In the genomic region with DNA sequence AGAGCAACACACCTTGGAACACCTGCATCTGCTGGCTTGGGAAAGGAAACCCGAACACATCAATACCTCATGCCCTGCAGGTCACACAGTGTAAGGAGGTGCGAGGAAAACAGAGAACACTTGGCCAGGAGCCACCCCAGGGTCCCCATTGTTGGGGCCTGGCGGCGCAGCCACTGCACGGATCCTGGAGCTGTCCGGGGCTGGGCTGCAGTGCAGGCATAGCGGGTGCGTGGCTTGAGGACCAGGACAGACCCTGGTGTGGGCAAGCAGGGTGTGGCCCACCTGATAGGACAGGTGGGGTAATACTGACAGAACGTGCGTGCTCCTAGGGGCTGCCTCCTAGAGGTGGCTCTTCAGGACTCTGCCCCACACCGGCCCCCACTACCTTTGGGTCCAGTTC, we compare ENCODE assay signal across 26 cellular contexts. TPM values are rescaled to one million over a fixed set of nuclear protein-coding genes. Genes with fewer than 3 reads are reported as not detected.
"Had no signal": no experiment of that assay in that cellular context is flagged by ENCODE, and none has a peak within 500 bp of the region (broad histone marks: within the 10 kb centered on the region; RNA-seq: fewer than 3 reads in every experiment).

No MANE protein-coding gene starts in this region.

- H3K27ac ChIP-seq: SJCRH30 had no signal

- H3K27me3 ChIP-seq: MG63, SJCRH30 had no signal

- H3K4me3 ChIP-seq: MG63, SJCRH30 had no signal

- ATAC-seq: activated CD4-positive, CD25-positive, alpha-beta regulatory T cell treated with anti-CD3 and anti-CD28 coated beads, Interleukin-2, amount 50 U/mL, for 24 hours; activated CD8-positive, alpha-beta T cell treated with anti-CD3 and anti-CD28 coated beads for 36 hours; activated T-cell treated with anti-CD3 and anti-CD28 coated beads, Interleukin-2, amount 50 U/mL, for 72 hours; PC-3 had no signal

- H3K4me1 ChIP-seq: SJCRH30 had no signal

- DNase-seq: activated CD4-positive, alpha-beta T cell treated with anti-CD3 and anti-CD28 coated beads for 4 hours; activated CD8-positive, alpha-beta memory T cell treated with anti-CD3 and anti-CD28 coated beads, Interleukin-2, amount 50 U/mL, for 4 hours; activated CD8-positive, alpha-beta T cell treated with anti-CD3 and anti-CD28 coated beads for 36 hours; activated gamma-delta T cell treated with Interleukin-2 at 50 U/mL for 16 hours; activated naive CD4-positive, alpha-beta T cell treated with anti-CD3 and anti-CD28 coated beads, Interleukin-2, amount 10 ng/mL, durations not matched to agents 7 days and 5 days; activated naive CD8-positive, alpha-beta T cell treated with anti-CD3 and anti-CD28 coated beads for 36 hours; activated T-cell treated with anti-CD3 and anti-CD28 coated beads, Interleukin-2, amount 50 U/mL, for 72 hours; anterior cingulate cortex; cerebellar nuclear complex; MG63; MV-4-11; NCI-H1092 treated with DMSO at 0.1 percent for 48 hours; NCI-H1417 treated with DMSO at 0.1 percent for 48 hours; NCI-H1694; NCI-H2029; NCI-H2107; NCI-H2171 treated with DMSO at 0.1 percent for 48 hours; NCI-H226; NCI-H526; NCI-H82; PC-3; SJCRH30; SK-N-SH; T-helper 1 cell had no signal

- H3K9me3 ChIP-seq: MG63, SJCRH30, SK-N-SH had no signal

RNA-seq across cellular contexts. Expression of gene NPAS1, which starts 45.6 kb away (rescaled TPM):
- total RNA-seq: activated T-helper 2 cell treated with anti-CD3 and anti-CD28 coated beads, Interferon-gamma antibody, Interleukin-2, Interleukin-4, amounts not matched to agents 10 μg/mL and 5 μg/mL and 100 μg/mL, durations not matched to agents 14 hours and 24 hours and 36 hours; SJCRH30 had no signal
